ENCODE assay signal across 9 cellular contexts in the genomic region with DNA sequence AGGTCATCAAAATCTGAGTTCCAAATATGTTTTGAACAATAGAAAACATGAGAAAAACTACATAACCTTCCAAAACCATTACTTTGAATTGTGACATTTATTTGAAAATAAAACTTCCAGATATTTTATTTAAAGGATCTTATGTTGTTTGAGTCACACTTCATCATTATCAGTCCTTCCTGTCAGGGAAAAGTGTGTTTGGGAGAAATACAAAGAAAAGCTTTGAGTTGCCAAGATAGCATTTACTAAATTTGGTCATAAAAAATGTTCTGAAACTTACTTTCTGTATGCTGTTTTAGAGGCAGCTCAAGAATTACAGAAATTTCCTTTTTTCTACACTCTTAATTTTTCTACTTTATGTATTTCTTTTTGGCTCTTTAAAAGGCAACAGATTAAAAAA.
"Had no signal": no experiment of that assay in that cellular context is flagged by ENCODE, and none has a peak within 500 bp of the region (broad histone marks: within the 10 kb centered on the region; RNA-seq: fewer than 3 reads in every experiment).

No MANE protein-coding gene starts in this region.

- H3K4me3 Mint-ChIP-seq: HFFc6 had no signal

- H3K27ac ChIP-seq: GM23248 had no signal

- H3K27ac Mint-ChIP-seq: HFFc6 had no signal

- H3K9me3 ChIP-seq: HAP-1 had no signal

- ATAC-seq: HCT116, K562 had no signal

- H3K36me3 ChIP-seq: HAP-1 had no signal

- DNase-seq: GM23248, GOT3, H7, HFFc6, IMR-90, KG1 had no signal

- H3K4me3 ChIP-seq: GM23248, HAP-1, K562 had no signal

- H3K4me1 ChIP-seq: HAP-1 had no signal
